Comparison of ENCODE assay signal across 27 cellular contexts in the genomic region with DNA sequence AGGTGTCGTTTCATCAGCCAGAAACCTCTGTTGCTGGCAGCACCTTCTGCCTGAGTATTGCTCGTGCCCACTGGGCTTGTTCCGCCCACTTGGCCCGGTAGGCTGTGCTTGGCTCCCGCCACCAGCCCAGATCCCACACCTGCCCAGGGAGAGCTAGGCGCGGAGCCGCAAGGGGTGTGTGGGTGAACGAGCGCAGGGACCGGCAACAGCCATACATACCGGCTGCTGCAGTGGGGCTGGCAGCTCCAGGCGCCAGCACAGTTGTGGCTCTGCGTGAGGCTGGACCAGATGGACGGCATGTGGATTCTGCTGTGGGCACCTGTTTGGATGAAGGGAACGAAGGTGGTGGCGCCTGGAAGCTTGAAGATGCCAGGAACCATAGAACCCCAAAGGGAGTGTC.
"Had no signal": no experiment of that assay in that cellular context is flagged by ENCODE, and none has a peak within 500 bp of the region (broad histone marks: within the 10 kb centered on the region; RNA-seq: fewer than 3 reads in every experiment).

No MANE protein-coding gene starts in this region.

- H3K4me1 ChIP-seq: gastrocnemius medialis, pancreas, prostate gland had no signal

- H3K27me3 ChIP-seq: gastrocnemius medialis, pancreas had no signal

- H3K27ac ChIP-seq: epithelial cell of prostate, gastrocnemius medialis, pancreas, prostate gland, thoracic aorta, VCaP had no signal

- ATAC-seq: gastrocnemius medialis; left colon; naive thymus-derived CD4-positive, alpha-beta T cell; pancreas; sciatic nerve had no signal

- DNase-seq: activated CD4-positive, alpha-beta T cell treated with anti-CD3 and anti-CD28 coated beads for 4 hours; activated CD4-positive, alpha-beta T cell treated with anti-CD3 and anti-CD28 coated beads, Interleukin-2, amount 50 U/mL, for 4 hours; activated effector memory CD4-positive, alpha-beta T cell treated with Interleukin-2 at 50 U/mL for 16 hours; activated naive CD4-positive, alpha-beta T cell treated with Interleukin-2 at 50 U/mL for 16 hours; anterior cingulate cortex; dermis blood vessel endothelial cell; effector CD8-positive, alpha-beta T cell; gastrocnemius medialis; glutamatergic neuron; hypothalamus; immature natural killer cell; left colon; midbrain; naive thymus-derived CD4-positive, alpha-beta T cell; nucleus accumbens; retina; stimulated activated CD4-positive, alpha-beta T cell treated with anti-CD3 and anti-CD28 coated beads, Interleukin-1b, Interleukin-23, amount 100 ng/mL, for 48 hours; stimulated activated CD4-positive, alpha-beta T cell treated with anti-CD3 and anti-CD28 coated beads, Interleukin-4, amount 100 ng/mL, for 4 hours; stimulated activated CD8-positive, alpha-beta memory T cell treated with anti-CD3 and anti-CD28 coated beads, Interleukin-4, amount 100 ng/mL, for 48 hours; stimulated activated naive CD4-positive, alpha-beta T cell; T-helper 9 cell had no signal

- H3K4me3 ChIP-seq: gastrocnemius medialis, pancreas, prostate gland, thoracic aorta had no signal

- H3K9me3 ChIP-seq: gastrocnemius medialis, pancreas, prostate gland, thoracic aorta had no signal

- H3K36me3 ChIP-seq: gastrocnemius medialis, pancreas, prostate gland, thoracic aorta had no signal
